Comparison of ENCODE assay signal across 1 cellular context in genomic region chr5:132458651-132459030, GRCh38.
TF ChIP-seq lines count a peak whose summit lies in the region.

No MANE protein-coding gene starts in this region.

TF ChIP-seq in GM12878, 131 proteins besides CTCF, POLR2A, EP300 and RAD21 (continued from another document):
- TF ChIP-seq ELK1 (IDR thresholded peaks at IDR 0.05; ENCODE audit: low read depth, low read length) = no peak
- TF ChIP-seq RFX5 (IDR thresholded peaks at IDR 0.05; ENCODE audit: low read depth, low read length) = no peak
- TF ChIP-seq MEF2B (IDR thresholded peaks at IDR 0.05; ENCODE audit: partially characterized antibody, poor library complexity, severe bottlenecking) = peak; percentile 55
- TF ChIP-seq ASH2L (IDR thresholded peaks at IDR 0.05; ENCODE audit: borderline replicate concordance, low read depth) = no peak
